Comparison of ENCODE assay signal across 26 cellular contexts in genomic region chr9:72337286-72337685, GRCh38.
"Had no signal": no experiment of that assay in that cellular context is flagged by ENCODE, and none has a peak within 500 bp of the region (broad histone marks: within the 10 kb centered on the region; RNA-seq: fewer than 3 reads in every experiment).

No MANE protein-coding gene starts in this region.

- DNase-seq: colonic mucosa; cortex of kidney; dermis blood vessel endothelial cell; dorsolateral prefrontal cortex; effector CD4-positive, alpha-beta T cell; effector CD8-positive, alpha-beta T cell; effector memory CD4-positive, alpha-beta T cell; effector memory CD8-positive, alpha-beta T cell; endodermal cell; erythroblast; esophagus squamous epithelium; foreskin fibroblast; foreskin melanocyte; gastrocnemius medialis; glutamatergic neuron; heart left ventricle; heart right ventricle had no signal

- H3K4me1 ChIP-seq: colonic mucosa, esophagus muscularis mucosa, gastrocnemius medialis, gastroesophageal sphincter, heart left ventricle, heart right ventricle had no signal

- ATAC-seq: effector memory CD8-positive, alpha-beta T cell; gastrocnemius medialis; gastroesophageal sphincter; heart left ventricle; heart right ventricle had no signal

- H3K27ac ChIP-seq: colonic mucosa, coronary artery, dorsolateral prefrontal cortex, epithelial cell of prostate, esophagus muscularis mucosa, gastrocnemius medialis, gastroesophageal sphincter, heart left ventricle, heart right ventricle, hepatocyte had no signal

- H3K27me3 ChIP-seq: colonic mucosa, dorsolateral prefrontal cortex, esophagus muscularis mucosa, esophagus squamous epithelium, gastrocnemius medialis, gastroesophageal sphincter, heart left ventricle, heart right ventricle, hepatocyte had no signal

- FAIRE-seq: colon, endometrium, endothelial cell of umbilical vein, frontal cortex had no signal
